Comparison of ENCODE assay signal across 10 cellular contexts in the genomic region with DNA sequence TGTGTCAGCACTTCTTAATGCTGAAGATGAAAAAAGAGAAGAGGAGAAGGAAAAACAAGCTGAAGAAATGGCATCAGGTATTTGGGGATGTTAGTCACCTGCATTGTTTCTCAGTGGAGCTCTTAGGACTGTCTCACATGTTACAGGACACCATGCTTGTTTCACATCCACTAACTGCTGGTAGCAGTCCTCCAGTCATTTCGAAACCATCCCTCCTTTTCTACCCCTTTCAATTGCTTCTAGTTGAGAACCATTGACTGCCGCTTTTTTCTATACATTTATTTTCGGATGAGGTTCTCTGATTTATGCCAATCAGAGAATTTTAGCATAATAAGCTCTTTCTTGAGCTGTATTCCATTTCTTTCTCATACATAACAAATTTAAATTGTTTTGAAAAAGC. TPM values are rescaled to one million over a fixed set of nuclear protein-coding genes. Genes with fewer than 3 reads are reported as not detected.
DNase-seq lines count a peak whose midpoint lies in the region; ATAC-seq, FAIRE-seq and TF ChIP-seq lines count a peak whose summit lies in the region.
"Had no signal": no experiment of that assay in that cellular context is flagged by ENCODE, and none has a peak within 500 bp of the region (broad histone marks: within the 10 kb centered on the region; RNA-seq: fewer than 3 reads in every experiment).

No MANE protein-coding gene starts in this region.

- no TSS peak for BruUV-seq in A673 (replicated peaks; lab: Mats Ljungman, UMichigan)

- no peak overlapping the region for H3K4me3 Mint-ChIP-seq in activated CD4-positive, alpha-beta memory T cell treated with anti-CD3 and anti-CD28 coated beads for 36 hours
- no peak overlapping the region for H3K4me3 Mint-ChIP-seq in progenitor cell of endocrine pancreas (ENCODE audit: low read depth)
- H3K4me3 Mint-ChIP-seq: nephron progenitor cell had no signal

- no peak overlapping the region for H3K4me3 ChIP-seq in A673 (ENCODE audit: low read depth, low read length, poor library complexity, severe bottlenecking)

- H3K36me3 Mint-ChIP-seq in activated CD4-positive, alpha-beta memory T cell treated with anti-CD3 and anti-CD28 coated beads for 36 hours: peaks cover 48% of the 10 kb centered on the region
- peaks cover 37% of the 10 kb centered on the region for H3K36me3 Mint-ChIP-seq in progenitor cell of endocrine pancreas (ENCODE audit: insufficient read depth)

- peak overlapping the region; percentile 67 for H3K27ac Mint-ChIP-seq in activated CD4-positive, alpha-beta memory T cell treated with anti-CD3 and anti-CD28 coated beads for 36 hours
- H3K27ac Mint-ChIP-seq in progenitor cell of endocrine pancreas: no peak overlapping the region
- H3K27ac Mint-ChIP-seq: nephron progenitor cell had no signal

- H3K36me3 ChIP-seq in A673 (ENCODE audit: insufficient read depth, low read length, poor library complexity, severe bottlenecking): peaks cover 28% of the 10 kb centered on the region

- peaks cover 23% of the 10 kb centered on the region for H3K4me1 Mint-ChIP-seq in activated CD4-positive, alpha-beta memory T cell treated with anti-CD3 and anti-CD28 coated beads for 36 hours (ENCODE audit: low read depth)
- H3K4me1 Mint-ChIP-seq in progenitor cell of endocrine pancreas (ENCODE audit: low read depth): no peaks in the 10 kb centered on the region
- H3K4me1 Mint-ChIP-seq: nephron progenitor cell had no signal

- peak; percentile 100 for ATAC-seq in GM19468 (IDR thresholded peaks at IDR 0.05; ENCODE audit: extremely low read depth, unreplicated experiment)
- peak; percentile 100 for ATAC-seq in HG03066 (IDR thresholded peaks at IDR 0.05; ENCODE audit: low read depth, unreplicated experiment)
- ATAC-seq in omental fat pad (ENCODE audit: low FRiP score): no peak

- H3K9me3 Mint-ChIP-seq in activated CD4-positive, alpha-beta memory T cell treated with anti-CD3 and anti-CD28 coated beads for 36 hours: no peaks in the 10 kb centered on the region
- H3K9me3 Mint-ChIP-seq in progenitor cell of endocrine pancreas (ENCODE audit: low read depth): peaks cover 5% of the 10 kb centered on the region

- POLR2A ChIA-PET in activated CD4-positive, alpha-beta memory T cell treated with anti-CD3 and anti-CD28 coated beads for 36 hours (lab: Charles Lee): no interaction called here
- POLR2A ChIA-PET in A673 (lab: Charles Lee; ENCODE audit: low non-redundant PET): no interaction called here

- H3K4me1 ChIP-seq in A673 (ENCODE audit: insufficient read depth, low read length, poor library complexity, severe bottlenecking): no peaks in the 10 kb centered on the region

- intact Hi-C loops in activated CD4-positive, alpha-beta memory T cell treated with anti-CD3 and anti-CD28 coated beads for 36 hours (cut with micrococcal nuclease): loop anchor here (1.0 kb wide), 2 partner anchors 21 to 127 kb away; partner anchors contain the start of gene BIRC2
- intact Hi-C loops in A673 (cut with micrococcal nuclease; ENCODE audit: unreplicated experiment): no loop called here

- CTCF ChIA-PET in activated CD4-positive, alpha-beta memory T cell treated with anti-CD3 and anti-CD28 coated beads for 36 hours (lab: Charles Lee): interaction anchor here (0.7 to 1.6 kb wide), 11 partner anchors 22 to 298 kb away, joined by 3 to 12 read pairs (median 4); no protein-coding TSS in a partner anchor
- CTCF ChIA-PET in A673 (lab: Charles Lee): no interaction called here

- no peaks in the 10 kb centered on the region for H3K27me3 ChIP-seq in A673 (replicated peaks; ENCODE audit: insufficient read depth, low read depth, low read length, poor library complexity)

- TF ChIP-seq CTCF in omental fat pad (IDR thresholded peaks at IDR 0.05) (no peak), progenitor cell of endocrine pancreas (IDR thresholded peaks at IDR 0.05; ENCODE audit: unreplicated experiment) (no peak), A673 (conservative IDR thresholded peaks at IDR 0.05; ENCODE audit: low read depth, low read length) (no peak)

- H3K9me3 ChIP-seq in A673 (ENCODE audit: low read depth, low read length, poor library complexity, severe bottlenecking): no peaks in the 10 kb centered on the region

- FAIRE-seq in GM18507 (lab: Jason Lieb, UNC): peak; percentile 94

- DNase-seq in GM18507 (ENCODE audit: extremely low spot score, insufficient read length, low read depth) (peak; percentile 54), omental fat pad (ENCODE audit: low spot score) (no peak), NCI-H1092 (lab: John Stamatoyannopoulos, UW) (no peak), progenitor cell of endocrine pancreas (ENCODE audit: low spot score, unreplicated experiment) (no peak), A673 (ENCODE audit: low spot score) (no peak)
- no peak for DNase-seq in activated CD4-positive, alpha-beta memory T cell treated with anti-CD3 and anti-CD28 coated beads for 36 hours
- DNase-seq: NCI-H69, nephron progenitor cell had no signal

- H3K27me3 Mint-ChIP-seq in activated CD4-positive, alpha-beta memory T cell treated with anti-CD3 and anti-CD28 coated beads for 36 hours: no peaks in the 10 kb centered on the region
- no peaks in the 10 kb centered on the region for H3K27me3 Mint-ChIP-seq in progenitor cell of endocrine pancreas

- H3K27ac ChIP-seq in A673 (ENCODE audit: low read depth, low read length, poor library complexity, severe bottlenecking): no peak overlapping the region

RNA-seq across cellular contexts. Expression of gene BIRC2, which starts 21.5 kb away (rescaled TPM):
- total RNA-seq in activated CD4-positive, alpha-beta memory T cell treated with anti-CD3 and anti-CD28 coated beads for 36 hours: 10 to 100 TPM; 33.7 to 34.3 TPM
- 10 to 100 TPM; 39.4 to 56.0 (median 53.4) TPM for total RNA-seq in omental fat pad
- total RNA-seq in progenitor cell of endocrine pancreas: 66.3 and 67.2 TPM in 2 replicates
- total RNA-seq in A673 (2021): 32.0 and 36.3 TPM in 2 replicates

RNA-seq across cellular contexts. Expression of gene BIRC3, which starts 51.2 kb away (rescaled TPM):
- total RNA-seq in activated CD4-positive, alpha-beta memory T cell treated with anti-CD3 and anti-CD28 coated beads for 36 hours: 100 to 1,000 TPM; 135 to 139 TPM
- total RNA-seq in omental fat pad: 10 to 100 TPM in 1 of 4 donors, 1 to 10 TPM in 3; 3.4 to 30.2 (median 9.1) TPM
- total RNA-seq in progenitor cell of endocrine pancreas: 0.29 and 0.36 TPM in 2 replicates
- total RNA-seq in A673 (2021): 2.5 and 2.8 TPM in 2 replicates

Comparison
In these comparisons a context has a peak if more than half of its experiments do, and no peak if none do; other contexts are left out.
1. RNA of gene BIRC3, which starts 51.2 kb away (total RNA-seq): 135 to 139 TPM in activated CD4-positive, alpha-beta memory T cell treated with anti-CD3 and anti-CD28 coated beads for 36 hours; 3.4 to 30.2 TPM in omental fat pad, 2.5 to 2.8 TPM in A673 and 0.29 to 0.36 TPM in progenitor cell of endocrine pancreas; every median in the first group is over 4 times any median in the second.